Comparison of ENCODE assay signal across 8 cellular contexts in genomic region chr14:25400607-25401206, GRCh38.
DNase-seq lines count a peak whose midpoint lies in the region; ATAC-seq and TF ChIP-seq lines count a peak whose summit lies in the region.

No MANE protein-coding gene starts in this region.

- H3K9ac ChIP-seq in OCI-LY3 (ENCODE audit: low read length) (no peak overlapping the region), liver (ENCODE audit: low read depth in 1 of 2, low read length in 2 of 2) (no peak overlapping the region)

- H3K4me1 Mint-ChIP-seq in MCF 10A (ENCODE audit: insufficient read depth, unreplicated experiment) (no peaks in the 10 kb centered on the region), T-helper 17 cell (no peaks in the 10 kb centered on the region)

- H3K4me2 ChIP-seq in OCI-LY3 (ENCODE audit: low read length), result peak overlapping the region; percentile 49

- TF ChIP-seq POLR2A in thyroid gland (IDR thresholded peaks at IDR 0.05), result no peak

- BruUV-seq in MCF 10A (replicated peaks; lab: Mats Ljungman, UMichigan), result no TSS peak

- H3K4me3 ChIP-seq in BJ (ENCODE audit: low read depth, low read length), result no peak overlapping the region
- no peak overlapping the region for H3K4me3 ChIP-seq in OCI-LY3 (ENCODE audit: low read length)
- no peak overlapping the region for H3K4me3 ChIP-seq in liver (ENCODE audit: low read depth in 1 of 3, low read length in 3 of 3)
- no peak overlapping the region for H3K4me3 ChIP-seq in thyroid gland (replicated peaks in 1 of 3)

- no peaks in the 10 kb centered on the region for H3K79me2 ChIP-seq in OCI-LY3 (ENCODE audit: low read length)

- 19% methylated on average over 12 of the region's 12 CpGs for WGBS in liver
- 24 to 26% methylated on average over 12 of the region's 12 CpGs for WGBS in thyroid gland, 2 donors

- H3K36me3 ChIP-seq in BJ (ENCODE audit: control insufficient read depth, insufficient read depth, low read length) (no peaks in the 10 kb centered on the region), OCI-LY3 (replicated peaks; ENCODE audit: low read depth, low read length) (no peaks in the 10 kb centered on the region), liver (ENCODE audit: control insufficient read depth in 4 of 4, insufficient read depth in 3 of 4, low read depth in 1 of 4, low read length in 3 of 4) (no peaks in the 10 kb centered on the region), thyroid gland (no peaks in the 10 kb centered on the region)

- no peak overlapping the region for H2AFZ ChIP-seq in OCI-LY3 (ENCODE audit: low read depth, low read length)

- TF ChIP-seq CTCF in BJ (IDR thresholded peaks at IDR 0.05; ENCODE audit: insufficient read depth, low read depth, low read length) (peak; percentile 77), OCI-LY3 (IDR thresholded peaks at IDR 0.05; ENCODE audit: low read depth, low read length) (peak; percentile 79), MCF 10A (IDR thresholded peaks at IDR 0.05; ENCODE audit: unreplicated experiment) (peak; percentile 72), liver (IDR thresholded peaks at IDR 0.05; ENCODE audit: low read depth, low read length, missing input control) (peak; percentile 71), thyroid gland (IDR thresholded peaks at IDR 0.05) (peak; percentile 41 to 81 (median 73))

- H3K27ac ChIP-seq in OCI-LY3 (ENCODE audit: low read length), result no peak overlapping the region
- no peak overlapping the region for H3K27ac ChIP-seq in liver (ENCODE audit: low read depth in 1 of 2, low read length in 2 of 2)
- no peak overlapping the region for H3K27ac ChIP-seq in thyroid gland

- H3K9me3 ChIP-seq in OCI-LY3 (ENCODE audit: insufficient read depth, low read length) (no peaks in the 10 kb centered on the region), liver (ENCODE audit: control insufficient read depth in 4 of 4, low read length in 3 of 4) (no peaks in the 10 kb centered on the region), thyroid gland (no peaks in the 10 kb centered on the region), T-helper 17 cell (ENCODE audit: control insufficient read depth, low read length, poor library complexity, severe bottlenecking) (no peaks in the 10 kb centered on the region)

- DNase-seq in BJ (ENCODE audit: low read depth) (peak; percentile 2), KBM-7 (peak; percentile 52), MCF 10A (ENCODE audit: unreplicated experiment) (peak; percentile 1), thyroid gland (peak; percentile 65 to 66), T-helper 17 cell (no peak)

- POLR2A ChIA-PET in BJ (lab: Charles Lee) (no interaction called here), MCF 10A (lab: Yijun Ruan, JAX) (no interaction called here)

- H3K4me1 ChIP-seq in OCI-LY3 (ENCODE audit: low read length), result no peaks in the 10 kb centered on the region; the same call in 1 of the 2 replicates
- no peaks in the 10 kb centered on the region for H3K4me1 ChIP-seq in liver (ENCODE audit: control insufficient read depth in 4 of 4, insufficient read depth in 4 of 4, low read length in 3 of 4)
- H3K4me1 ChIP-seq in thyroid gland, result no peaks in the 10 kb centered on the region

- in situ Hi-C loops in KBM-7 (cut with MboI; ENCODE audit: low pct_unique_long_range_greater_than_20kb, low sequenced_read_pairs), result no loop called here

- no peaks in the 10 kb centered on the region for H3K9me3 Mint-ChIP-seq in MCF 10A (ENCODE audit: unreplicated experiment)

- CTCF ChIA-PET in BJ (lab: Yijun Ruan, JAX), result interaction anchor here (0.7 to 4.7 kb wide), 15 partner anchors 7 to 696 kb away, joined by 3 to 45 read pairs (median 4); no protein-coding TSS in a partner anchor
- CTCF ChIA-PET in MCF 10A (lab: Yijun Ruan, JAX), result interaction anchor here (0.6 to 4.1 kb wide), 29 partner anchors 9 to 1296 kb away, joined by 3 to 50 read pairs (median 4); no protein-coding TSS in a partner anchor

- no peak overlapping the region for H3K27ac Mint-ChIP-seq in MCF 10A (ENCODE audit: low read depth, unreplicated experiment)
- no peak overlapping the region for H3K27ac Mint-ChIP-seq in T-helper 17 cell

- H4K20me1 ChIP-seq in OCI-LY3 (ENCODE audit: insufficient read depth, low read length), result no peaks in the 10 kb centered on the region

- ATAC-seq in GM18519 (IDR thresholded peaks at IDR 0.05; ENCODE audit: low FRiP score, unreplicated experiment) (peak; percentile 72), T-helper 17 cell (no peak)

- H3K4me3 Mint-ChIP-seq in MCF 10A (ENCODE audit: unreplicated experiment), result no peak overlapping the region
- H3K4me3 Mint-ChIP-seq in T-helper 17 cell, result no peak overlapping the region

- H3K27me3 Mint-ChIP-seq in MCF 10A (ENCODE audit: insufficient read depth, unreplicated experiment), result peaks cover 19% of the 10 kb centered on the region
- no peaks in the 10 kb centered on the region for H3K27me3 Mint-ChIP-seq in T-helper 17 cell

- H3K27me3 ChIP-seq in BJ (ENCODE audit: control insufficient read depth, insufficient read depth, low read length), result no peaks in the 10 kb centered on the region
- H3K27me3 ChIP-seq in OCI-LY3 (ENCODE audit: low read depth, low read length), result peaks cover 33% of the 10 kb centered on the region; the same call in 1 of the 2 replicates
- no peaks in the 10 kb centered on the region for H3K27me3 ChIP-seq in liver (ENCODE audit: control insufficient read depth in 4 of 4, insufficient read depth in 4 of 4, low read length in 3 of 4)
- H3K27me3 ChIP-seq in thyroid gland, result no peaks in the 10 kb centered on the region

- TF ChIP-seq RAD21 in liver (IDR thresholded peaks at IDR 0.05), result peak; percentile 72 to 75

- H3K36me3 Mint-ChIP-seq in MCF 10A (ENCODE audit: insufficient read depth, unreplicated experiment), result no peaks in the 10 kb centered on the region
- no peaks in the 10 kb centered on the region for H3K36me3 Mint-ChIP-seq in T-helper 17 cell (ENCODE audit: low read depth)

- intact Hi-C loops in MCF 10A (cut with micrococcal nuclease) (loop anchor here (1.0 kb wide), 2 partner anchors 594 to 665 kb away; no protein-coding TSS in a partner anchor), thyroid gland (cut with DNase I) (loop anchor here (10.0 kb wide), 1 partner anchor 676 kb away; no protein-coding TSS in a partner anchor)

TF ChIP-seq in liver, 16 proteins besides CTCF, POLR2A, EP300 and RAD21:
- no peak for TF ChIP-seq HNF4G (IDR thresholded peaks at IDR 0.05)
- no peak for TF ChIP-seq FOXA2 (IDR thresholded peaks at IDR 0.05)
- TF ChIP-seq GABPA (IDR thresholded peaks at IDR 0.05 in 1 of 2, conservative IDR thresholded peaks at IDR 0.05 in 1 of 2), result no peak
- TF ChIP-seq RXRA (IDR thresholded peaks at IDR 0.05), result no peak
- no peak for TF ChIP-seq FOXA1 (IDR thresholded peaks at IDR 0.05)
- no peak for TF ChIP-seq ATF3 (IDR thresholded peaks at IDR 0.05)
- TF ChIP-seq SP1 (IDR thresholded peaks at IDR 0.05), result no peak
- no peak for TF ChIP-seq JUND (IDR thresholded peaks at IDR 0.05)
- TF ChIP-seq MAX (IDR thresholded peaks at IDR 0.05), result no peak

Comparison
In these comparisons a context has a peak if more than half of its experiments do, and no peak if none do; other contexts are left out.
1. DNase-seq: peak in BJ (single experiment), KBM-7 (single experiment), MCF 10A (single experiment) and thyroid gland (2 of 2); none in T-helper 17 cell (0 of 3).
2. Peak in every context shown above with its lines, with median percentiles within 50 percentile points of each other: CTCF ChIP-seq.